Comparison of ENCODE assay signal across 20 cellular contexts in genomic region chr9:107870221-107870620, GRCh38.
A peak's percentile ranks its signal among the peaks of the same experiment; 100 is the strongest.
DNase-seq lines count a peak whose midpoint lies in the region; TF ChIP-seq lines count a peak whose summit lies in the region.
"Had no signal": no experiment of that assay in that cellular context is flagged by ENCODE, and none has a peak within 500 bp of the region (broad histone marks: within the 10 kb centered on the region; RNA-seq: fewer than 3 reads in every experiment).

No MANE protein-coding gene starts in this region.

- H3K27ac Mint-ChIP-seq in dendritic cell treated with granulocyte-macrophage colony-stimulating factor and Interleukin-4, amounts not matched to agents 40 ng/mL and 50 ng/mL, for 4 days = peak overlapping the region; percentile 60
- H3K27ac Mint-ChIP-seq in activated T-helper 2 cell treated with anti-CD3 and anti-CD28 coated beads, Interferon-gamma antibody, Interleukin-2, Interleukin-4, amounts not matched to agents 10 μg/mL and 5 μg/mL and 100 μg/mL, durations not matched to agents 14 hours and 24 hours and 36 hours = no peak overlapping the region
- H3K27ac Mint-ChIP-seq: CD4-positive, alpha-beta memory T cell; CD4-positive, CD25-positive, alpha-beta regulatory T cell; CD8-positive, alpha-beta memory T cell had no signal

- no peaks in the 10 kb centered on the region for H3K9me3 ChIP-seq in thyroid gland
- H3K9me3 ChIP-seq: A549 had no signal

- TF ChIP-seq CTCF in thyroid gland (IDR thresholded peaks at IDR 0.05) = no peak

- 37 to 44% methylated on average over 6 of the region's 6 CpGs for WGBS in thyroid gland, 2 donors

- no peaks in the 10 kb centered on the region for H3K36me3 ChIP-seq in thyroid gland

- H3K4me1 ChIP-seq in thyroid gland = peaks cover 17 to 27% of the 10 kb centered on the region in 2 donors
- H3K4me1 ChIP-seq: A549 had no signal

- no peaks in the 10 kb centered on the region for H3K9me3 Mint-ChIP-seq in dendritic cell treated with granulocyte-macrophage colony-stimulating factor and Interleukin-4, amounts not matched to agents 40 ng/mL and 50 ng/mL, for 4 days
- H3K9me3 Mint-ChIP-seq in activated T-helper 2 cell treated with anti-CD3 and anti-CD28 coated beads, Interferon-gamma antibody, Interleukin-2, Interleukin-4, amounts not matched to agents 10 μg/mL and 5 μg/mL and 100 μg/mL, durations not matched to agents 14 hours and 24 hours and 36 hours = no peaks in the 10 kb centered on the region

- peaks cover 1% of the 10 kb centered on the region for H3K27me3 Mint-ChIP-seq in dendritic cell treated with granulocyte-macrophage colony-stimulating factor and Interleukin-4, amounts not matched to agents 40 ng/mL and 50 ng/mL, for 4 days
- no peaks in the 10 kb centered on the region for H3K27me3 Mint-ChIP-seq in activated T-helper 2 cell treated with anti-CD3 and anti-CD28 coated beads, Interferon-gamma antibody, Interleukin-2, Interleukin-4, amounts not matched to agents 10 μg/mL and 5 μg/mL and 100 μg/mL, durations not matched to agents 14 hours and 24 hours and 36 hours (ENCODE audit: low read depth)
- H3K27me3 Mint-ChIP-seq: B cell; CD4-positive, alpha-beta memory T cell; CD4-positive, CD25-positive, alpha-beta regulatory T cell; CD8-positive, alpha-beta memory T cell had no signal

- intact Hi-C loops in dendritic cell treated with granulocyte-macrophage colony-stimulating factor and Interleukin-4, amounts not matched to agents 40 ng/mL and 50 ng/mL, for 4 days (cut with micrococcal nuclease) = loop anchor here (10.0 kb wide), 1 partner anchor 385 kb away; the partner anchor contains the start of gene KLF4
- intact Hi-C loops in thyroid gland (cut with DNase I) = no loop called here
- intact Hi-C loops in activated T-helper 2 cell treated with anti-CD3 and anti-CD28 coated beads, Interferon-gamma antibody, Interleukin-2, Interleukin-4, amounts not matched to agents 10 μg/mL and 5 μg/mL and 100 μg/mL, durations not matched to agents 14 hours and 24 hours and 36 hours (cut with micrococcal nuclease) = no loop called here

- H3K36me3 Mint-ChIP-seq in dendritic cell treated with granulocyte-macrophage colony-stimulating factor and Interleukin-4, amounts not matched to agents 40 ng/mL and 50 ng/mL, for 4 days (ENCODE audit: low read depth) = peaks cover 6% of the 10 kb centered on the region
- no peaks in the 10 kb centered on the region for H3K36me3 Mint-ChIP-seq in activated T-helper 2 cell treated with anti-CD3 and anti-CD28 coated beads, Interferon-gamma antibody, Interleukin-2, Interleukin-4, amounts not matched to agents 10 μg/mL and 5 μg/mL and 100 μg/mL, durations not matched to agents 14 hours and 24 hours and 36 hours (ENCODE audit: low read depth)
- H3K36me3 Mint-ChIP-seq: CD14-positive monocyte; CD4-positive, alpha-beta memory T cell; CD4-positive, CD25-positive, alpha-beta regulatory T cell; CD8-positive, alpha-beta memory T cell had no signal

- H3K4me1 Mint-ChIP-seq in dendritic cell treated with granulocyte-macrophage colony-stimulating factor and Interleukin-4, amounts not matched to agents 40 ng/mL and 50 ng/mL, for 4 days (ENCODE audit: low read depth) = peaks cover 75% of the 10 kb centered on the region
- no peaks in the 10 kb centered on the region for H3K4me1 Mint-ChIP-seq in activated T-helper 2 cell treated with anti-CD3 and anti-CD28 coated beads, Interferon-gamma antibody, Interleukin-2, Interleukin-4, amounts not matched to agents 10 μg/mL and 5 μg/mL and 100 μg/mL, durations not matched to agents 14 hours and 24 hours and 36 hours (ENCODE audit: low read depth)
- H3K4me1 Mint-ChIP-seq: CD4-positive, alpha-beta memory T cell; CD4-positive, CD25-positive, alpha-beta regulatory T cell; CD8-positive, alpha-beta memory T cell had no signal

- H3K4me3 ChIP-seq in thyroid gland (replicated peaks in 1 of 3) = no peak overlapping the region
- H3K4me3 ChIP-seq: A549 had no signal

- no peak overlapping the region for H3K4me3 Mint-ChIP-seq in dendritic cell treated with granulocyte-macrophage colony-stimulating factor and Interleukin-4, amounts not matched to agents 40 ng/mL and 50 ng/mL, for 4 days
- H3K4me3 Mint-ChIP-seq in activated T-helper 2 cell treated with anti-CD3 and anti-CD28 coated beads, Interferon-gamma antibody, Interleukin-2, Interleukin-4, amounts not matched to agents 10 μg/mL and 5 μg/mL and 100 μg/mL, durations not matched to agents 14 hours and 24 hours and 36 hours (ENCODE audit: low read depth) = no peak overlapping the region
- H3K4me3 Mint-ChIP-seq: CD14-positive monocyte; CD4-positive, alpha-beta memory T cell; CD4-positive, CD25-positive, alpha-beta regulatory T cell; CD8-positive, alpha-beta memory T cell had no signal

- no peak for TF ChIP-seq POLR2A in thyroid gland (IDR thresholded peaks at IDR 0.05)

- H3K27ac ChIP-seq in thyroid gland = no peak overlapping the region
- H3K27ac ChIP-seq: 22Rv1, A549 had no signal

- H3K27me3 ChIP-seq in thyroid gland = no peaks in the 10 kb centered on the region

- DNase-seq in DMS53 (lab: John Stamatoyannopoulos, UW) (peak; percentile 47), DMS53 treated with DMSO at 0.1 percent for 48 hours (lab: John Stamatoyannopoulos, UW; ENCODE audit: unreplicated experiment) (no peak), NCI-H510A treated with DMSO at 0.1 percent for 48 hours (lab: John Stamatoyannopoulos, UW) (peak; percentile 1), NCI-H510A (lab: John Stamatoyannopoulos, UW) (no peak), thyroid gland (peak; percentile 58 to 61), DMS 273 (lab: John Stamatoyannopoulos, UW; ENCODE audit: unreplicated experiment) (no peak)
- DNase-seq in activated T-helper 2 cell treated with anti-CD3 and anti-CD28 coated beads, Interferon-gamma antibody, Interleukin-2, Interleukin-4, amounts not matched to agents 10 μg/mL and 5 μg/mL and 100 μg/mL, durations not matched to agents 14 hours and 24 hours and 36 hours (ENCODE audit: low spot score) = no peak
- DNase-seq: AML-193; C1 segment of cervical spinal cord; CD4-positive, alpha-beta memory T cell; CD4-positive, CD25-positive, alpha-beta regulatory T cell; CD8-positive, alpha-beta memory T cell; COR-L47; DMS79 treated with DMSO at 0.1 percent for 48 hours; GF-D8 had no signal

Comparison
In these comparisons a context has a peak if more than half of its experiments do, and no peak if none do; other contexts are left out.
1. DNase-seq: peak in DMS53 (single experiment), NCI-H510A treated with DMSO at 0.1 percent for 48 hours (single experiment) and thyroid gland (2 of 2); none in DMS53 treated with DMSO at 0.1 percent for 48 hours (single experiment), NCI-H510A (single experiment), activated T-helper 2 cell treated with anti-CD3 and anti-CD28 coated beads, Interferon-gamma antibody, Interleukin-2, Interleukin-4, amounts not matched to agents 10 μg/mL and 5 μg/mL and 100 μg/mL, durations not matched to agents 14 hours and 24 hours and 36 hours (single experiment) and DMS 273 (single experiment).